8 cellular contexts compared by ENCODE assay signal in the genomic region with DNA sequence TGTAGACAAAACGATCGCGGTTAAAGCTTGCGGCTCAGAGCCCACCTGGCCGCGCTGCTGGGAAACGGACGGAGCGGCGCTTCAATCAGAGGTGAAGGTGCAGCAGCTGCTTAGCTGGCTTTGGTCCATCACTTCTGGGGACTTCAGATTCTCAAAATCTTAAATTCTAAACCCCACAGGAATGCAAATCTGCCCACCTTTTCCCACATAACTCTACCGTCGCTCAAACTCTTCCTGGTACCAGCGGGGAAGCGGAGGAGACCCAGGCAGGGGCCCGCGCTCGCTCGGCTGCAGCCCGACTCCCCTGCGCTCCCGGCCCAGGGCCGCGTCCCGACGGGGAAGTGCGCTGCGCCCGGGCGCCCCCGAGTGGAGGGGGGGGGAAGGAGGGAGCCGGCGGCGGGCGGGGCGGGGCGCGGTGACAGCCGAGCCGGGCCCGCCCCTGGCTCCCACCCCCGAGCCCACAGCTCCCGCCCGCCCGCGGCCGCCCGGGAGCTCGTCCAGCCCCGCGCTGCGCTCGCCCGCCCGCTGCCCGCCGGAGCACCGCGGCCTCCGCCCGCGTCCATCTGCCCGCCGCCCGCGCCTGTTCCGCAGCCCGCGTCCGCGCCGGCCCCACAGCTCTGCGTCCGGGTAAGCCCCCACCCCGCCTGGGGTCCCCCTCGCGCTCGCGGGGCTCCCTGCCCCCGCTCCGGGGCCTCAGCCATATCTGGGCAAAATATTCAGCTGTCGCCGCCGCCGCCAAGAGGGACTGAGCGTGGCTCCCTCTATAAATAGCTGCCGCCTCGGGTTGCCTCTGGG. TPM values are rescaled to one million over a fixed set of nuclear protein-coding genes. Genes with fewer than 3 reads are reported as not detected.
DNase-seq lines count a peak whose midpoint lies in the region; ATAC-seq and TF ChIP-seq lines count a peak whose summit lies in the region.

A gene (plus strand): TSS at position 490 of the 795 bp plus-strand sequence. CDS start 22,523 bp downstream, outside the sequence.

- DNase-seq in NCI-H2107 treated with DMSO at 0.1 percent for 48 hours (lab: John Stamatoyannopoulos, UW; ENCODE audit: unreplicated experiment) (peak; percentile 14), endodermal cell (peak; percentile 87), mesothelial cell of epicardium (ENCODE audit: low spot score in 2 of 2, unreplicated experiment in 2 of 2) (peak in 1 of 2 experiments; percentile 54)
- DNase-seq in activated CD4-positive, alpha-beta T cell treated with anti-CD3 and anti-CD28 coated beads, Interleukin-2, amount 50 U/mL, for 4 hours: peak; percentile 16 to 20
- peak; percentile 16 for DNase-seq in stimulated activated naive CD4-positive, alpha-beta T cell treated with Interleukin-2 at 50 U/mL for 16 hours (lab: John Stamatoyannopoulos, UW)

- H3K36me3 Mint-ChIP-seq in endodermal cell (ENCODE audit: low read depth) (peaks cover 12% of the 10 kb centered on the region), mesothelial cell of epicardium (peaks cover 8% of the 10 kb centered on the region)

- peaks cover 11% of the 10 kb centered on the region for H3K9me3 ChIP-seq in endodermal cell (ENCODE audit: control insufficient read depth, low read length)

- peak within 1 kb of the TSS; percentile 64 for H3K4me3 Mint-ChIP-seq in endodermal cell
- peak within 1 kb of the TSS; percentile 67 for H3K4me3 Mint-ChIP-seq in mesothelial cell of epicardium

- peak; percentile 71 for TF ChIP-seq CTCF in 22Rv1 (IDR thresholded peaks at IDR 0.05)
- peak; percentile 46 for TF ChIP-seq CTCF in GM12874 (IDR thresholded peaks at IDR 0.05; ENCODE audit: insufficient read depth, low read depth, low read length)
- TF ChIP-seq CTCF in endodermal cell (conservative IDR thresholded peaks at IDR 0.05): peak; percentile 19
- no peak for TF ChIP-seq CTCF in mesothelial cell of epicardium (IDR thresholded peaks at IDR 0.05; ENCODE audit: unreplicated experiment)

- 0 to 1% methylated on average over 45 to 80 of the region's 87 CpGs for WGBS in endodermal cell (ENCODE audit: insufficient coverage in 1 of 2, insufficient read length in 1 of 2), 2 experiments

- peaks cover 47% of the 10 kb centered on the region for H3K27me3 ChIP-seq in endodermal cell (ENCODE audit: control insufficient read depth, insufficient read depth, low read length, poor library complexity, severe bottlenecking)

- H3K9me3 Mint-ChIP-seq in endodermal cell (peaks cover 20% of the 10 kb centered on the region), mesothelial cell of epicardium (no peaks in the 10 kb centered on the region)

- H3K27ac Mint-ChIP-seq in endodermal cell (no peak within 1 kb of the TSS), mesothelial cell of epicardium (no peak within 1 kb of the TSS)

- H3K9ac ChIP-seq in endodermal cell (ENCODE audit: extremely low read depth, low read length, poor library complexity, severe bottlenecking): no peak within 1 kb of the TSS

- peak within 1 kb of the TSS; percentile 82 for H3K4me3 ChIP-seq in endodermal cell (ENCODE audit: low read length)

- H3K27me3 Mint-ChIP-seq in endodermal cell (ENCODE audit: insufficient read depth): peaks cover 61% of the 10 kb centered on the region
- H3K27me3 Mint-ChIP-seq in mesothelial cell of epicardium (ENCODE audit: low read depth): peaks cover 33% of the 10 kb centered on the region

- H3K4me1 Mint-ChIP-seq in endodermal cell (peaks cover 3% of the 10 kb centered on the region), mesothelial cell of epicardium (peaks cover 15% of the 10 kb centered on the region)

- ATAC-seq in HG02870 (IDR thresholded peaks at IDR 0.05; ENCODE audit: unreplicated experiment): peak; percentile 60

- no peak within 1 kb of the TSS for H3K27ac ChIP-seq in 22Rv1
- H3K27ac ChIP-seq in endodermal cell (ENCODE audit: low read depth, low read length): no peak within 1 kb of the TSS

- H3K36me3 ChIP-seq in endodermal cell (ENCODE audit: control insufficient read depth, insufficient read depth, low read length): peaks cover 11% of the 10 kb centered on the region

- H3K4me1 ChIP-seq in endodermal cell (ENCODE audit: control insufficient read depth, insufficient read depth, low read length): no peaks in the 10 kb centered on the region

RNA-seq across cellular contexts. Expression of the gene that starts here (rescaled TPM):
- total RNA-seq in endodermal cell (1 to 10 TPM; 3.6 to 7.1 TPM), mesothelial cell of epicardium (0.49 to 0.66 TPM (median 0.59 TPM) in 3 replicates)
- 1.9 TPM for polyA plus RNA-seq in endodermal cell (2013, experiment 1 of 2)
- 2.6 TPM for polyA plus RNA-seq in endodermal cell (2013, experiment 2 of 2)
